13 cellular contexts compared by ENCODE assay signal in genomic region chr1:111735858-111736544, GRCh38. TPM values are rescaled to one million over a fixed set of nuclear protein-coding genes. Genes with fewer than 3 reads are reported as not detected.
DNase-seq lines count a peak whose midpoint lies in the region; TF ChIP-seq lines count a peak whose summit lies in the region.
"Had no signal": no experiment of that assay in that cellular context is flagged by ENCODE, and none has a peak within 500 bp of the region (broad histone marks: within the 10 kb centered on the region; RNA-seq: fewer than 3 reads in every experiment).

No MANE protein-coding gene starts in this region.

- WGBS in esophagus squamous epithelium, 2 donors = 73 to 76% methylated on average over 7 to 8 of the region's 8 CpGs

- H3K9me3 ChIP-seq in esophagus squamous epithelium (no peaks in the 10 kb centered on the region), skeletal muscle tissue (ENCODE audit: control insufficient read depth in 3 of 3, low read length in 3 of 3) (no peaks in the 10 kb centered on the region), OCI-LY7 (ENCODE audit: low read length) (no peaks in the 10 kb centered on the region)

- POLR2A ChIA-PET in OCI-LY7 (lab: Charles Lee) = interaction anchor here (0.6 to 3.1 kb wide), 5 partner anchors 8 to 1326 kb away, joined by 3 to 16 read pairs (median 4); no protein-coding TSS in a partner anchor

- TF ChIP-seq CTCF in esophagus squamous epithelium (IDR thresholded peaks at IDR 0.05) (no peak), OCI-LY7 (conservative IDR thresholded peaks at IDR 0.05; ENCODE audit: low read length) (no peak)

- H3K4me1 ChIP-seq in esophagus squamous epithelium (peaks cover 30 to 92% (median 51%) of the 10 kb centered on the region in 3 donors), skeletal muscle tissue (ENCODE audit: control insufficient read depth in 3 of 3, insufficient read depth in 3 of 3, low read length in 3 of 3) (peaks cover 68 to 91% (median 85%) of the 10 kb centered on the region in 3 donors), OCI-LY7 (ENCODE audit: insufficient read depth, low read length, poor library complexity, severe bottlenecking) (peaks cover 32% of the 10 kb centered on the region)

- CTCF ChIA-PET in OCI-LY7 (lab: Charles Lee; ENCODE audit: unreplicated experiment) = interaction anchor here (0.5 kb wide), 1 partner anchor 34 kb away, joined by 3 read pairs; no protein-coding TSS in a partner anchor

- peak; percentile 31 for DNase-seq in SHP77 (lab: John Stamatoyannopoulos, UW)
- no peak for DNase-seq in SHP77 treated with DMSO at 0.1 percent for 48 hours (lab: John Stamatoyannopoulos, UW)
- DNase-seq in NCI-H345 treated with DMSO at 0.1 percent for 48 hours (lab: John Stamatoyannopoulos, UW; ENCODE audit: unreplicated experiment) = peak; percentile 37
- no peak for DNase-seq in esophagus squamous epithelium (lab: John Stamatoyannopoulos, UW)
- no peak for DNase-seq in OCI-LY7 (ENCODE audit: low spot score)
- no peak for DNase-seq in SIG-M5 (lab: John Stamatoyannopoulos, UW)
- no peak for DNase-seq in stimulated activated CD4-positive, alpha-beta T cell treated with anti-CD3 and anti-CD28 coated beads, Interleukin-2, amount 100 ng/mL, for 24 hours
- DNase-seq: ACHN, NCI-H1436 treated with DMSO at 0.1 percent for 48 hours, SW 1271 had no signal

- no peaks in the 10 kb centered on the region for H3K9me2 ChIP-seq in OCI-LY7 (ENCODE audit: insufficient read depth, low read length)

- H3K36me3 ChIP-seq in esophagus squamous epithelium (peaks cover 0 to 5% (median 0%) of the 10 kb centered on the region in 3 donors), skeletal muscle tissue (ENCODE audit: control insufficient read depth in 3 of 3, insufficient read depth in 3 of 3, low read length in 3 of 3) (no peaks in the 10 kb centered on the region), OCI-LY7 (ENCODE audit: insufficient read depth, low read length) (no peaks in the 10 kb centered on the region)

- intact Hi-C loops in esophagus squamous epithelium (cut with DNase I) (no loop called here), OCI-LY7 (cut with micrococcal nuclease; ENCODE audit: unreplicated experiment) (loop anchor here (5.0 kb wide), 1 partner anchor 229 kb away; no protein-coding TSS in a partner anchor)

- H3K27ac ChIP-seq in esophagus squamous epithelium = peak overlapping the region; percentile 6 to 97 (median 76)
- peak overlapping the region; percentile 92 for H3K27ac ChIP-seq in skeletal muscle tissue (ENCODE audit: low read depth, low read length)
- no peak overlapping the region for H3K27ac ChIP-seq in OCI-LY7 (ENCODE audit: low read depth, low read length, poor library complexity, severe bottlenecking)
- H3K27ac ChIP-seq: HL-60 had no signal

- H2AFZ ChIP-seq in OCI-LY7 (ENCODE audit: low read length) = no peak overlapping the region

- H3K27me3 ChIP-seq in esophagus squamous epithelium = peaks cover 0 to 8% (median 0%) of the 10 kb centered on the region in 4 donors
- no peaks in the 10 kb centered on the region for H3K27me3 ChIP-seq in skeletal muscle tissue (ENCODE audit: control insufficient read depth in 3 of 3, insufficient read depth in 3 of 3, low read length in 3 of 3)

- peak overlapping the region in 1 of 3 donors; percentile 23 for H3K9ac ChIP-seq in skeletal muscle tissue (ENCODE audit: low read depth in 1 of 3, low read length in 3 of 3)

- no peaks in the 10 kb centered on the region for H3K79me2 ChIP-seq in OCI-LY7 (ENCODE audit: insufficient read depth, low read depth, low read length)

- no peaks in the 10 kb centered on the region for H4K20me1 ChIP-seq in OCI-LY7 (ENCODE audit: insufficient read depth, low read length)

- BruUV-seq in OCI-LY7 (replicated peaks; lab: Mats Ljungman, UMichigan) = no TSS peak

- H3K4me2 ChIP-seq in OCI-LY7 (ENCODE audit: low read length) = no peak overlapping the region

- H3K4me3 ChIP-seq in esophagus squamous epithelium (no peak overlapping the region), skeletal muscle tissue (ENCODE audit: low read length in 3 of 3) (no peak overlapping the region), OCI-LY7 (ENCODE audit: low read depth, low read length, poor library complexity, severe bottlenecking) (no peak overlapping the region)
- H3K4me3 ChIP-seq: lung had no signal

- TF ChIP-seq POLR2A in esophagus squamous epithelium (IDR thresholded peaks at IDR 0.05) = no peak

RNA-seq across cellular contexts. Expression of gene INKA2, which starts 3.2 kb away (rescaled TPM):
- total RNA-seq in esophagus squamous epithelium (1 to 10 TPM; 2.1 to 4.6 (median 3.9) TPM), skeletal muscle tissue (20.4 TPM), OCI-LY7 (2022) (10.8 and 12.2 TPM in 2 replicates)
- total RNA-seq in OCI-LY7 (2014; rRNA removed; shearing (Covaris generic)) = 3.9 and 4.1 TPM in 2 replicates

RNA-seq across cellular contexts. Expression of gene DDX20, which starts 19.7 kb away (rescaled TPM):
- 10 to 100 TPM in 3 of 4 donors, 1 to 10 TPM in 1; 7.2 to 23.8 (median 11.5) TPM for total RNA-seq in esophagus squamous epithelium
- 12.0 TPM for total RNA-seq in skeletal muscle tissue
- 28.8 and 32.9 TPM in 2 replicates for total RNA-seq in OCI-LY7 (2014; rRNA removed; shearing (Covaris generic))
- 23.0 and 30.0 TPM in 2 replicates for total RNA-seq in OCI-LY7 (2022)

Comparison
In these comparisons a context has a peak if more than half of its experiments do, and no peak if none do; other contexts are left out.
1. DNase-seq: peak in SHP77 (2 of 2) and NCI-H345 treated with DMSO at 0.1 percent for 48 hours (single experiment); none in SHP77 treated with DMSO at 0.1 percent for 48 hours (single experiment), esophagus squamous epithelium (single experiment), OCI-LY7 (single experiment), SIG-M5 (single experiment) and stimulated activated CD4-positive, alpha-beta T cell treated with anti-CD3 and anti-CD28 coated beads, Interleukin-2, amount 100 ng/mL, for 24 hours (0 of 2).